ENCODE assay signal across 9 cellular contexts in genomic region chr11:63639195-63639832, GRCh38. TPM values are rescaled to one million over a fixed set of nuclear protein-coding genes. Genes with fewer than 3 reads are reported as not detected.
A peak's percentile ranks its signal among the peaks of the same experiment; 100 is the strongest.
DNase-seq lines count a peak whose midpoint lies in the region; ATAC-seq, FAIRE-seq and TF ChIP-seq lines count a peak whose summit lies in the region.
"Had no signal": no experiment of that assay in that cellular context is flagged by ENCODE, and none has a peak within 500 bp of the region (broad histone marks: within the 10 kb centered on the region; RNA-seq: fewer than 3 reads in every experiment).

No MANE protein-coding gene starts in this region.

- no peaks in the 10 kb centered on the region for H3K9me3 Mint-ChIP-seq in activated naive CD4-positive, alpha-beta T cell treated with anti-CD3 and anti-CD28 coated beads, Interleukin-2, amount 10 ng/mL, durations not matched to agents 7 days and 5 days

- no peaks in the 10 kb centered on the region for H3K9me3 ChIP-seq in RWPE2 (ENCODE audit: severe bottlenecking)
- H3K9me3 ChIP-seq in tibial nerve: no peaks in the 10 kb centered on the region

- H3K4me3 Mint-ChIP-seq in activated naive CD4-positive, alpha-beta T cell treated with anti-CD3 and anti-CD28 coated beads, Interleukin-2, amount 10 ng/mL, durations not matched to agents 7 days and 5 days: no peak overlapping the region

- no peak for DNase-seq in activated naive CD4-positive, alpha-beta T cell treated with anti-CD3 and anti-CD28 coated beads, Interleukin-2, amount 10 ng/mL, durations not matched to agents 7 days and 5 days
- DNase-seq in activated naive CD4-positive, alpha-beta T cell (lab: John Stamatoyannopoulos, UW): no peak
- DNase-seq in RWPE2 (ENCODE audit: low spot score) (no peak), frontal cortex (ENCODE audit: low spot score in 2 of 2) (no peak), tibial nerve (ENCODE audit: low spot score in 2 of 2) (no peak), GM13976 (ENCODE audit: low spot score) (no peak)
- DNase-seq in activated CD4-positive, CD25-positive, alpha-beta regulatory T cell (lab: John Stamatoyannopoulos, UW): no peak
- DNase-seq in activated CD8-positive, alpha-beta memory T cell treated with anti-CD3 and anti-CD28 coated beads, Interleukin-2, amount 50 U/mL, for 48 hours: no peak
- DNase-seq: GDM1 had no signal

- H3K4me1 Mint-ChIP-seq in activated naive CD4-positive, alpha-beta T cell treated with anti-CD3 and anti-CD28 coated beads, Interleukin-2, amount 10 ng/mL, durations not matched to agents 7 days and 5 days: peaks cover 10% of the 10 kb centered on the region

- peaks cover 92% of the 10 kb centered on the region for H3K36me3 ChIP-seq in RWPE2 (ENCODE audit: low read depth)
- H3K36me3 ChIP-seq in tibial nerve: peaks cover 0 to 70% (median 0%) of the 10 kb centered on the region in 3 donors

- H3K4me3 ChIP-seq in RWPE2 (ENCODE audit: severe bottlenecking) (no peak overlapping the region), tibial nerve (no peak overlapping the region)

- H3K27me3 ChIP-seq in RWPE2 (ENCODE audit: insufficient read depth, poor library complexity, severe bottlenecking): no peaks in the 10 kb centered on the region
- no peaks in the 10 kb centered on the region for H3K27me3 ChIP-seq in tibial nerve

- TF ChIP-seq EP300 in tibial nerve (IDR thresholded peaks at IDR 0.05): no peak

- H3K4me1 ChIP-seq in RWPE2 (ENCODE audit: insufficient read depth, poor library complexity, severe bottlenecking) (no peaks in the 10 kb centered on the region), tibial nerve (peaks cover 0 to 7% (median 2%) of the 10 kb centered on the region in 4 donors)

- peak overlapping the region; percentile 49 for H3K27ac Mint-ChIP-seq in activated naive CD4-positive, alpha-beta T cell treated with anti-CD3 and anti-CD28 coated beads, Interleukin-2, amount 10 ng/mL, durations not matched to agents 7 days and 5 days

- TF ChIP-seq CTCF in RWPE2 (IDR thresholded peaks at IDR 0.05; ENCODE audit: poor library complexity, severe bottlenecking) (peak; percentile 65), tibial nerve (IDR thresholded peaks at IDR 0.05) (peak in 4 of 5 experiments; percentile 31 to 48 (median 38)), GM13976 (IDR thresholded peaks at IDR 0.05; ENCODE audit: borderline replicate concordance, control extremely low read depth, extremely low read depth, insufficient read depth, missing control alignments) (no peak)

- 68 to 70% methylated on average over 4 of the region's 4 CpGs for WGBS in tibial nerve, 2 donors

- FAIRE-seq in frontal cortex (lab: Jason Lieb, UNC): peak; percentile 44

- H3K27me3 Mint-ChIP-seq in activated naive CD4-positive, alpha-beta T cell treated with anti-CD3 and anti-CD28 coated beads, Interleukin-2, amount 10 ng/mL, durations not matched to agents 7 days and 5 days: no peaks in the 10 kb centered on the region

- H3K27ac ChIP-seq in RWPE2 (ENCODE audit: poor library complexity, severe bottlenecking) (no peak overlapping the region), tibial nerve (peak overlapping the region in 2 of 4 donors; percentile 45 to 66)

- TF ChIP-seq POLR2A in tibial nerve (IDR thresholded peaks at IDR 0.05): no peak

- in situ Hi-C loops in GM13976 (cut with MboI; ENCODE audit: low sequenced_read_pairs, unreplicated experiment): loop anchor here (5.0 kb wide), 1 partner anchor 162 kb away; no protein-coding TSS in a partner anchor

- H3K36me3 Mint-ChIP-seq in activated naive CD4-positive, alpha-beta T cell treated with anti-CD3 and anti-CD28 coated beads, Interleukin-2, amount 10 ng/mL, durations not matched to agents 7 days and 5 days: peaks cover 40% of the 10 kb centered on the region

- ATAC-seq in RWPE2 (ENCODE audit: low read depth): no peak

- CTCF ChIA-PET in activated naive CD4-positive, alpha-beta T cell treated with anti-CD3 and anti-CD28 coated beads, Interleukin-2, amount 10 ng/mL, durations not matched to agents 7 days and 5 days (lab: Charles Lee): interaction anchor here (0.7 to 4.7 kb wide), 17 partner anchors 10 to 1875 kb away, joined by 3 to 41 read pairs (median 3); partner anchors contain the start of gene PLAAT5

RNA-seq across cellular contexts. Expression of gene PLAAT3, which starts 25.1 kb away (rescaled TPM):
- total RNA-seq in frontal cortex (2.4 TPM), tibial nerve (100 to 1,000 TPM; 140 to 185 (median 157) TPM)

RNA-seq across cellular contexts. Expression of gene ATL3, which starts 31.9 kb away (rescaled TPM):
- total RNA-seq in frontal cortex (21.6 TPM), tibial nerve (100 to 1,000 TPM in 1 of 4 donors, 10 to 100 TPM in 3; 81.4 to 102 (median 92.9) TPM)

RNA-seq across cellular contexts. Expression of gene RTN3, which starts 42.0 kb away (rescaled TPM):
- total RNA-seq in frontal cortex (239 TPM), tibial nerve (100 to 1,000 TPM in 3 of 4 donors, 10 to 100 TPM in 1; 88.8 to 148 (median 116) TPM)

Comparison
In these comparisons a context has a peak if more than half of its experiments do, and no peak if none do; other contexts are left out.
1. RNA of gene PLAAT3, which starts 25.1 kb away (total RNA-seq): 140 to 185 TPM in tibial nerve; 2.4 TPM in frontal cortex (single experiment); every median in the first group is over 10 times any median in the second.